Comparison of ENCODE assay signal across 1 cellular context in the genomic region with DNA sequence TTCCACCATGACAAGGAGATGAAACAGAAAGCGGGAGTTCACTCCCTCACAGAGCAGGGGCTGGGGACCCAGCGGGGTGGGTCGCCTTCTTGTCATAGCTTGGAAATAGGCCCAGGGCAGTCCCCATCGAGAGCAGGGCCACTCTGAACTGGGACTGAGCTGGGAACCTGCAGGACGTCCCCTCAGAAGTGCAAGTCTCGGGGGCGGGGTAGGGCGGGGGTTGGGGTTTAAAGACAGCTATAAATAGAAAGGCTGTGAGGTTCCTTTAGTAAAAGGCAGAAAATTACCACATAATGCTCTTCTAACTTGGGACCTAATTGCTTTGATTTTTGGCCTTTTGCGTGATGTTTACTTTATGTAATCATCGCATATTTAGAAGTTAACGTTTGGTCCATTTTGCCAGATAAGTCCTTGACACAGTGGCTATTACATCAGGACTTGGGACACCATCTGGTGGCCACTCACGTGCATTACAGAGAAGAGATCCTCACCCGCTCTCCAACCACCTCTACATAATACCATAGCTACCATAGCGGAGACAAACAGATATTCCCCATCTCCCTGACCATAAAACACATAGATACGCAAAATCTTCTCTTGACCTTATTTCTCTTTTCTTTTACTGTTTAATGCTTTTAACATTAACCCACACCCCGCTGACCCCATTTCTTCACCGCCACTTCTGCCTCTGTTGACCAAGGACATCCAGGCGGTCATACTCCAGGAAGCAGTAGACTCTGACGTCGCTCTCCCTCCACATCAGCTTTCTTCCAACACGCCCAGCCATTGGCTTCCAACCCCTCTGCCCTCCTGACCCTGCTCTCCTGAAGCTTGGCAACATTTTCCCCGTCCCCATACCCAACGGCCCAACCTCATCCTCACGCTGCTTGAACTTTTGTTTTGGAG.
A peak's percentile ranks its signal among the peaks of the same experiment; 100 is the strongest.
TF ChIP-seq lines count a peak whose summit lies in the region.

No MANE protein-coding gene starts in this region.

TF ChIP-seq in HEK293, 187 proteins besides CTCF, POLR2A, EP300 and RAD21 (continued from another document):
- TF ChIP-seq, protein P1, sequence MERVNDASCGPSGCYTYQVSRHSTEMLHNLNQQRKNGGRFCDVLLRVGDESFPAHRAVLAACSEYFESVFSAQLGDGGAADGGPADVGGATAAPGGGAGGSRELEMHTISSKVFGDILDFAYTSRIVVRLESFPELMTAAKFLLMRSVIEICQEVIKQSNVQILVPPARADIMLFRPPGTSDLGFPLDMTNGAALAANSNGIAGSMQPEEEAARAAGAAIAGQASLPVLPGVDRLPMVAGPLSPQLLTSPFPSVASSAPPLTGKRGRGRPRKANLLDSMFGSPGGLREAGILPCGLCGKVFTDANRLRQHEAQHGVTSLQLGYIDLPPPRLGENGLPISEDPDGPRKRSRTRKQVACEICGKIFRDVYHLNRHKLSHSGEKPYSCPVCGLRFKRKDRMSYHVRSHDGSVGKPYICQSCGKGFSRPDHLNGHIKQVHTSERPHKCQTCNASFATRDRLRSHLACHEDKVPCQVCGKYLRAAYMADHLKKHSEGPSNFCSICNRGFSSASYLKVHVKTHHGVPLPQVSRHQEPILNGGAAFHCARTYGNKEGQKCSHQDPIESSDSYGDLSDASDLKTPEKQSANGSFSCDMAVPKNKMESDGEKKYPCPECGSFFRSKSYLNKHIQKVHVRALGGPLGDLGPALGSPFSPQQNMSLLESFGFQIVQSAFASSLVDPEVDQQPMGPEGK (tag by site-specific recombination; IDR thresholded peaks at IDR 0.05) = 0 out of 2 replicates have a peak, but pooled peaks have one; percentile 18
- TF ChIP-seq GFI1B (tag by site-specific recombination; IDR thresholded peaks at IDR 0.05) (no peak), ZNF660 (tag by site-specific recombination; IDR thresholded peaks at IDR 0.05) (peak; percentile 54; the same call in 1 of the 2 replicates), ZNF174 (tag by site-specific recombination; IDR thresholded peaks at IDR 0.05) (no peak), ZBTB8A (tag by site-specific recombination; IDR thresholded peaks at IDR 0.05) (no peak), GLI4 (tag by site-specific recombination; IDR thresholded peaks at IDR 0.05) (0 out of 2 replicates have a peak, but pooled peaks have one; percentile 28), REPIN1 (tag by site-specific recombination; IDR thresholded peaks at IDR 0.05; ENCODE audit: low read depth) (no peak), ZNF654 (tag by site-specific recombination; IDR thresholded peaks at IDR 0.05; ENCODE audit: low read depth) (peak; percentile 90), ZNF76 (tag by site-specific recombination; IDR thresholded peaks at IDR 0.05; ENCODE audit: borderline replicate concordance, low read depth) (no peak), ZFHX2 (tag by site-specific recombination; conservative IDR thresholded peaks at IDR 0.05) (peak; percentile 23; the same call in 1 of the 2 replicates), ZNF510 (tag by site-specific recombination; IDR thresholded peaks at IDR 0.05; ENCODE audit: insufficient replicate concordance) (no peak), KLF8 (tag by site-specific recombination; IDR thresholded peaks at IDR 0.05) (0 out of 2 replicates have a peak, but pooled peaks have one; percentile 38), ZNF830 (tag by site-specific recombination; IDR thresholded peaks at IDR 0.05; ENCODE audit: low read depth) (no peak), MYNN (tag by site-specific recombination; IDR thresholded peaks at IDR 0.05; ENCODE audit: borderline replicate concordance) (no peak), ZNF266 (tag by site-specific recombination; IDR thresholded peaks at IDR 0.05; ENCODE audit: low read depth) (no peak), HOXD13 (CRISPR knock-in tag; IDR thresholded peaks at IDR 0.05; ENCODE audit: borderline replicate concordance) (no peak), SETDB1 (IDR thresholded peaks at IDR 0.05; ENCODE audit: insufficient read length, low read length) (no peak), ZNF211 (tag by site-specific recombination; IDR thresholded peaks at IDR 0.05; ENCODE audit: low read depth) (no peak), ZNF610 (tag by site-specific recombination; IDR thresholded peaks at IDR 0.05; ENCODE audit: borderline replicate concordance) (peak; percentile 34; the same call in 1 of the 2 replicates), ZNF629 (tag by site-specific recombination; IDR thresholded peaks at IDR 0.05) (peak; percentile 28; the same call in 1 of the 2 replicates), ZNF138 (tag by site-specific recombination; IDR thresholded peaks at IDR 0.05; ENCODE audit: borderline replicate concordance) (no peak), ZNF221 (tag by site-specific recombination; IDR thresholded peaks at IDR 0.05; ENCODE audit: borderline replicate concordance) (no peak), ZNF133 (tag by site-specific recombination; IDR thresholded peaks at IDR 0.05) (no peak), ZNF114 (tag by site-specific recombination; IDR thresholded peaks at IDR 0.05) (no peak), ZNF670 (tag by site-specific recombination; IDR thresholded peaks at IDR 0.05; ENCODE audit: low read depth) (no peak), KLF10 (tag by site-specific recombination; IDR thresholded peaks at IDR 0.05) (no peak)
- TF ChIP-seq, protein P2, sequence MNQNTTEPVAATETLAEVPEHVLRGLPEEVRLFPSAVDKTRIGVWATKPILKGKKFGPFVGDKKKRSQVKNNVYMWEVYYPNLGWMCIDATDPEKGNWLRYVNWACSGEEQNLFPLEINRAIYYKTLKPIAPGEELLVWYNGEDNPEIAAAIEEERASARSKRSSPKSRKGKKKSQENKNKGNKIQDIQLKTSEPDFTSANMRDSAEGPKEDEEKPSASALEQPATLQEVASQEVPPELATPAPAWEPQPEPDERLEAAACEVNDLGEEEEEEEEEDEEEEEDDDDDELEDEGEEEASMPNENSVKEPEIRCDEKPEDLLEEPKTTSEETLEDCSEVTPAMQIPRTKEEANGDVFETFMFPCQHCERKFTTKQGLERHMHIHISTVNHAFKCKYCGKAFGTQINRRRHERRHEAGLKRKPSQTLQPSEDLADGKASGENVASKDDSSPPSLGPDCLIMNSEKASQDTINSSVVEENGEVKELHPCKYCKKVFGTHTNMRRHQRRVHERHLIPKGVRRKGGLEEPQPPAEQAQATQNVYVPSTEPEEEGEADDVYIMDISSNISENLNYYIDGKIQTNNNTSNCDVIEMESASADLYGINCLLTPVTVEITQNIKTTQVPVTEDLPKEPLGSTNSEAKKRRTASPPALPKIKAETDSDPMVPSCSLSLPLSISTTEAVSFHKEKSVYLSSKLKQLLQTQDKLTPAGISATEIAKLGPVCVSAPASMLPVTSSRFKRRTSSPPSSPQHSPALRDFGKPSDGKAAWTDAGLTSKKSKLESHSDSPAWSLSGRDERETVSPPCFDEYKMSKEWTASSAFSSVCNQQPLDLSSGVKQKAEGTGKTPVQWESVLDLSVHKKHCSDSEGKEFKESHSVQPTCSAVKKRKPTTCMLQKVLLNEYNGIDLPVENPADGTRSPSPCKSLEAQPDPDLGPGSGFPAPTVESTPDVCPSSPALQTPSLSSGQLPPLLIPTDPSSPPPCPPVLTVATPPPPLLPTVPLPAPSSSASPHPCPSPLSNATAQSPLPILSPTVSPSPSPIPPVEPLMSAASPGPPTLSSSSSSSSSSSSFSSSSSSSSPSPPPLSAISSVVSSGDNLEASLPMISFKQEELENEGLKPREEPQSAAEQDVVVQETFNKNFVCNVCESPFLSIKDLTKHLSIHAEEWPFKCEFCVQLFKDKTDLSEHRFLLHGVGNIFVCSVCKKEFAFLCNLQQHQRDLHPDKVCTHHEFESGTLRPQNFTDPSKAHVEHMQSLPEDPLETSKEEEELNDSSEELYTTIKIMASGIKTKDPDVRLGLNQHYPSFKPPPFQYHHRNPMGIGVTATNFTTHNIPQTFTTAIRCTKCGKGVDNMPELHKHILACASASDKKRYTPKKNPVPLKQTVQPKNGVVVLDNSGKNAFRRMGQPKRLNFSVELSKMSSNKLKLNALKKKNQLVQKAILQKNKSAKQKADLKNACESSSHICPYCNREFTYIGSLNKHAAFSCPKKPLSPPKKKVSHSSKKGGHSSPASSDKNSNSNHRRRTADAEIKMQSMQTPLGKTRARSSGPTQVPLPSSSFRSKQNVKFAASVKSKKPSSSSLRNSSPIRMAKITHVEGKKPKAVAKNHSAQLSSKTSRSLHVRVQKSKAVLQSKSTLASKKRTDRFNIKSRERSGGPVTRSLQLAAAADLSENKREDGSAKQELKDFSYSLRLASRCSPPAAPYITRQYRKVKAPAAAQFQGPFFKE (tag by site-specific recombination; IDR thresholded peaks at IDR 0.05; ENCODE audit: borderline replicate concordance) = no peak
- TF ChIP-seq, protein P3, sequence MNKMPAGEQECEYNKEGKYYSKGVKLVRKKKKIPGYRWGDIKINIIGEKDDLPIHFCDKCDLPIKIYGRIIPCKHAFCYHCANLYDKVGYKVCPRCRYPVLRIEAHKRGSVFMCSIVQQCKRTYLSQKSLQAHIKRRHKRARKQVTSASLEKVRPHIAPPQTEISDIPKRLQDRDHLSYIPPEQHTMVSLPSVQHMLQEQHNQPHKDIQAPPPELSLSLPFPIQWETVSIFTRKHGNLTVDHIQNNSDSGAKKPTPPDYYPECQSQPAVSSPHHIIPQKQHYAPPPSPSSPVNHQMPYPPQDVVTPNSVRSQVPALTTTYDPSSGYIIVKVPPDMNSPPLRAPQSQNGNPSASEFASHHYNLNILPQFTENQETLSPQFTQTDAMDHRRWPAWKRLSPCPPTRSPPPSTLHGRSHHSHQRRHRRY (tag by site-specific recombination; IDR thresholded peaks at IDR 0.05) = no peak
- TF ChIP-seq, protein P4, sequence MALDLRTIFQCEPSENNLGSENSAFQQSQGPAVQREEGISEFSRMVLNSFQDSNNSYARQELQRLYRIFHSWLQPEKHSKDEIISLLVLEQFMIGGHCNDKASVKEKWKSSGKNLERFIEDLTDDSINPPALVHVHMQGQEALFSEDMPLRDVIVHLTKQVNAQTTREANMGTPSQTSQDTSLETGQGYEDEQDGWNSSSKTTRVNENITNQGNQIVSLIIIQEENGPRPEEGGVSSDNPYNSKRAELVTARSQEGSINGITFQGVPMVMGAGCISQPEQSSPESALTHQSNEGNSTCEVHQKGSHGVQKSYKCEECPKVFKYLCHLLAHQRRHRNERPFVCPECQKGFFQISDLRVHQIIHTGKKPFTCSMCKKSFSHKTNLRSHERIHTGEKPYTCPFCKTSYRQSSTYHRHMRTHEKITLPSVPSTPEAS (tag by site-specific recombination; IDR thresholded peaks at IDR 0.05) = no peak
- TF ChIP-seq, protein P5, sequence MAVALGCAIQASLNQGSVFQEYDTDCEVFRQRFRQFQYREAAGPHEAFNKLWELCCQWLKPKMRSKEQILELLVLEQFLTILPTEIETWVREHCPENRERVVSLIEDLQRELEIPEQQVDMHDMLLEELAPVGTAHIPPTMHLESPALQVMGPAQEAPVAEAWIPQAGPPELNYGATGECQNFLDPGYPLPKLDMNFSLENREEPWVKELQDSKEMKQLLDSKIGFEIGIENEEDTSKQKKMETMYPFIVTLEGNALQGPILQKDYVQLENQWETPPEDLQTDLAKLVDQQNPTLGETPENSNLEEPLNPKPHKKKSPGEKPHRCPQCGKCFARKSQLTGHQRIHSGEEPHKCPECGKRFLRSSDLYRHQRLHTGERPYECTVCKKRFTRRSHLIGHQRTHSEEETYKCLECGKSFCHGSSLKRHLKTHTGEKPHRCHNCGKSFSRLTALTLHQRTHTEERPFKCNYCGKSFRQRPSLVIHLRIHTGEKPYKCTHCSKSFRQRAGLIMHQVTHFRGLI (tag by site-specific recombination; IDR thresholded peaks at IDR 0.05) = no peak
- TF ChIP-seq, protein P6, sequence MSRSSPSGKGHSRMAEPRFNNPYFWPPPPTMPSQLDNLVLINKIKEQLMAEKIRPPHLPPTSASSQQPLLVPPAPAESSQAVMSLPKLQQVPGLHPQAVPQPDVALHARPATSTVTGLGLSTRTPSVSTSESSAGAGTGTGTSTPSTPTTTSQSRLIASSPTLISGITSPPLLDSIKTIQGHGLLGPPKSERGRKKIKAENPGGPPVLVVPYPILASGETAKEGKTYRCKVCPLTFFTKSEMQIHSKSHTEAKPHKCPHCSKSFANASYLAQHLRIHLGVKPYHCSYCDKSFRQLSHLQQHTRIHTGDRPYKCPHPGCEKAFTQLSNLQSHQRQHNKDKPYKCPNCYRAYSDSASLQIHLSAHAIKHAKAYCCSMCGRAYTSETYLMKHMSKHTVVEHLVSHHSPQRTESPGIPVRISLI (tag by site-specific recombination; IDR thresholded peaks at IDR 0.05) = no peak
- TF ChIP-seq, protein P7, sequence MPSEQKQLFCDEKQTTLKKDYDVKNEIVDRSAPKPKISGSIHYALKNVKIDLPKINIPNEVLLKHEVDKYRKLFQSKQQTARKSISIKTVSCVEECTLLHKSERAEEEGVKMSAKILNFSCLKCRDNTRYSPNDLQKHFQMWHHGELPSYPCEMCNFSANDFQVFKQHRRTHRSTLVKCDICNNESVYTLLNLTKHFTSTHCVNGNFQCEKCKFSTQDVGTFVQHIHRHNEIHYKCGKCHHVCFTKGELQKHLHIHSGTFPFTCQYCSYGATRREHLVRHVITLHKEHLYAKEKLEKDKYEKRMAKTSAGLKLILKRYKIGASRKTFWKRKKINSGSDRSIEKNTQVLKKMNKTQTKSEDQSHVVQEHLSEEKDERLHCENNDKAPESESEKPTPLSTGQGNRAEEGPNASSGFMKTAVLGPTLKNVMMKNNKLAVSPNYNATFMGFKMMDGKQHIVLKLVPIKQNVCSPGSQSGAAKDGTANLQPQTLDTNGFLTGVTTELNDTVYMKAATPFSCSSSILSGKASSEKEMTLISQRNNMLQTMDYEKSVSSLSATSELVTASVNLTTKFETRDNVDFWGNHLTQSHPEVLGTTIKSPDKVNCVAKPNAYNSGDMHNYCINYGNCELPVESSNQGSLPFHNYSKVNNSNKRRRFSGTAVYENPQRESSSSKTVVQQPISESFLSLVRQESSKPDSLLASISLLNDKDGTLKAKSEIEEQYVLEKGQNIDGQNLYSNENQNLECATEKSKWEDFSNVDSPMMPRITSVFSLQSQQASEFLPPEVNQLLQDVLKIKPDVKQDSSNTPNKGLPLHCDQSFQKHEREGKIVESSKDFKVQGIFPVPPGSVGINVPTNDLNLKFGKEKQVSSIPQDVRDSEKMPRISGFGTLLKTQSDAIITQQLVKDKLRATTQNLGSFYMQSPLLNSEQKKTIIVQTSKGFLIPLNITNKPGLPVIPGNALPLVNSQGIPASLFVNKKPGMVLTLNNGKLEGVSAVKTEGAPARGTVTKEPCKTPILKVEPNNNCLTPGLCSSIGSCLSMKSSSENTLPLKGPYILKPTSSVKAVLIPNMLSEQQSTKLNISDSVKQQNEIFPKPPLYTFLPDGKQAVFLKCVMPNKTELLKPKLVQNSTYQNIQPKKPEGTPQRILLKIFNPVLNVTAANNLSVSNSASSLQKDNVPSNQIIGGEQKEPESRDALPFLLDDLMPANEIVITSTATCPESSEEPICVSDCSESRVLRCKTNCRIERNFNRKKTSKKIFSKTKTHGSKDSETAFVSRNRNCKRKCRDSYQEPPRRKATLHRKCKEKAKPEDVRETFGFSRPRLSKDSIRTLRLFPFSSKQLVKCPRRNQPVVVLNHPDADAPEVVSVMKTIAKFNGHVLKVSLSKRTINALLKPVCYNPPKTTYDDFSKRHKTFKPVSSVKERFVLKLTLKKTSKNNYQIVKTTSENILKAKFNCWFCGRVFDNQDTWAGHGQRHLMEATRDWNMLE (tag by site-specific recombination; conservative IDR thresholded peaks at IDR 0.05; ENCODE audit: low read depth) = no peak
